In genomic region chr1:167430134-167430848, GRCh38 we compare ENCODE assay signal across 11 cellular contexts.
A peak's percentile ranks its signal among the peaks of the same experiment; 100 is the strongest.
DNase-seq lines count a peak whose midpoint lies in the region; ATAC-seq and TF ChIP-seq lines count a peak whose summit lies in the region.
"Had no signal": no experiment of that assay in that cellular context is flagged by ENCODE, and none has a peak within 500 bp of the region (broad histone marks: within the 10 kb centered on the region; RNA-seq: fewer than 3 reads in every experiment).

No MANE protein-coding gene starts in this region.

- peaks cover 53% of the 10 kb centered on the region for H3K36me3 Mint-ChIP-seq in activated CD4-positive, alpha-beta T cell treated with anti-CD3 and anti-CD28 coated beads, Interleukin-2, amount 10 ng/mL, durations not matched to agents 7 days and 5 days (ENCODE audit: low read depth)
- H3K36me3 Mint-ChIP-seq in activated CD8-positive, alpha-beta T cell treated with anti-CD3 and anti-CD28 coated beads, Interleukin-2, amount 10 ng/mL, durations not matched to agents 7 days and 5 days (ENCODE audit: low read depth) = peaks cover 60% of the 10 kb centered on the region
- H3K36me3 Mint-ChIP-seq in neural progenitor cell = peaks cover 3% of the 10 kb centered on the region

- no peaks in the 10 kb centered on the region for H3K9me3 Mint-ChIP-seq in activated CD4-positive, alpha-beta T cell treated with anti-CD3 and anti-CD28 coated beads, Interleukin-2, amount 10 ng/mL, durations not matched to agents 7 days and 5 days
- H3K9me3 Mint-ChIP-seq in activated CD8-positive, alpha-beta T cell treated with anti-CD3 and anti-CD28 coated beads, Interleukin-2, amount 10 ng/mL, durations not matched to agents 7 days and 5 days (ENCODE audit: insufficient read depth) = no peaks in the 10 kb centered on the region
- peaks cover 2% of the 10 kb centered on the region for H3K9me3 Mint-ChIP-seq in neural progenitor cell

- peaks cover 10% of the 10 kb centered on the region for H3F3A ChIP-seq in neural progenitor cell (ENCODE audit: low read depth)

- DNase-seq in activated CD4-positive, alpha-beta T cell treated with anti-CD3 and anti-CD28 coated beads, Interleukin-2, amount 10 ng/mL, durations not matched to agents 7 days and 5 days = no peak
- DNase-seq in activated CD4-positive, alpha-beta T cell treated with anti-CD3 and anti-CD28 coated beads for 48 hours = no peak
- peak; percentile 28 for DNase-seq in activated CD8-positive, alpha-beta T cell treated with anti-CD3 and anti-CD28 coated beads, Interleukin-2, amount 10 ng/mL, durations not matched to agents 7 days and 5 days
- no peak for DNase-seq in neural progenitor cell (ENCODE audit: low spot score)
- no peak for DNase-seq in ureter (ENCODE audit: low spot score)
- no peak for DNase-seq in activated effector memory CD4-positive, alpha-beta T cell treated with anti-CD3 and anti-CD28 coated beads, Interleukin-2, amount 50 U/mL, for 16 hours
- DNase-seq: anterior cingulate cortex, SW 1271 had no signal

- no peak overlapping the region for H3K4me3 ChIP-seq in neural progenitor cell
- H3K4me3 ChIP-seq: hepatocyte had no signal

- peak overlapping the region; percentile 77 for H3K27ac Mint-ChIP-seq in activated CD4-positive, alpha-beta T cell treated with anti-CD3 and anti-CD28 coated beads, Interleukin-2, amount 10 ng/mL, durations not matched to agents 7 days and 5 days
- H3K27ac Mint-ChIP-seq in activated CD8-positive, alpha-beta T cell treated with anti-CD3 and anti-CD28 coated beads, Interleukin-2, amount 10 ng/mL, durations not matched to agents 7 days and 5 days = peak overlapping the region; percentile 71
- H3K27ac Mint-ChIP-seq in neural progenitor cell = peak overlapping the region; percentile 18

- no peak for TF ChIP-seq CTCF in neural progenitor cell (IDR thresholded peaks at IDR 0.05)

- H3K9ac ChIP-seq in neural progenitor cell = no peak overlapping the region

- H3K4me2 ChIP-seq in neural progenitor cell = peak overlapping the region; percentile 16
- H3K4me2 ChIP-seq: hepatocyte had no signal

- H3K4me1 Mint-ChIP-seq in activated CD4-positive, alpha-beta T cell treated with anti-CD3 and anti-CD28 coated beads, Interleukin-2, amount 10 ng/mL, durations not matched to agents 7 days and 5 days = peaks cover 39% of the 10 kb centered on the region
- peaks cover 40% of the 10 kb centered on the region for H3K4me1 Mint-ChIP-seq in activated CD8-positive, alpha-beta T cell treated with anti-CD3 and anti-CD28 coated beads, Interleukin-2, amount 10 ng/mL, durations not matched to agents 7 days and 5 days (ENCODE audit: low read depth)
- peaks cover 55% of the 10 kb centered on the region for H3K4me1 Mint-ChIP-seq in neural progenitor cell

- H3K27me3 Mint-ChIP-seq in activated CD4-positive, alpha-beta T cell treated with anti-CD3 and anti-CD28 coated beads, Interleukin-2, amount 10 ng/mL, durations not matched to agents 7 days and 5 days = no peaks in the 10 kb centered on the region
- H3K27me3 Mint-ChIP-seq in activated CD8-positive, alpha-beta T cell treated with anti-CD3 and anti-CD28 coated beads, Interleukin-2, amount 10 ng/mL, durations not matched to agents 7 days and 5 days (ENCODE audit: low read depth) = no peaks in the 10 kb centered on the region
- peaks cover 4% of the 10 kb centered on the region for H3K27me3 Mint-ChIP-seq in neural progenitor cell (ENCODE audit: insufficient read depth, low read depth)

- CTCF ChIA-PET in activated CD4-positive, alpha-beta T cell treated with anti-CD3 and anti-CD28 coated beads, Interleukin-2, amount 10 ng/mL, durations not matched to agents 7 days and 5 days (lab: Charles Lee) = interaction anchor here (0.6 to 1.0 kb wide), 3 partner anchors 17 to 88 kb away, joined by 3 read pairs; partner anchors contain the start of gene CD247
- CTCF ChIA-PET in activated CD8-positive, alpha-beta T cell treated with anti-CD3 and anti-CD28 coated beads, Interleukin-2, amount 10 ng/mL, durations not matched to agents 7 days and 5 days (lab: Charles Lee) = interaction anchor here (0.9 to 2.0 kb wide), 4 partner anchors 9 to 171 kb away, joined by 3 to 5 read pairs (median 3); no protein-coding TSS in a partner anchor

- ATAC-seq in HG02852 (IDR thresholded peaks at IDR 0.05; ENCODE audit: unreplicated experiment) = peak; percentile 37
- no peak for ATAC-seq in activated CD8-positive, alpha-beta T cell treated with anti-CD3 and anti-CD28 coated beads, Interleukin-2, amount 10 ng/mL, durations not matched to agents 7 days and 5 days
- no peak for ATAC-seq in GM18519 (IDR thresholded peaks at IDR 0.05; ENCODE audit: low FRiP score, unreplicated experiment)

- no peak overlapping the region for H2AFZ ChIP-seq in neural progenitor cell (replicated peaks)
- H2AFZ ChIP-seq: hepatocyte had no signal

- H3K36me3 ChIP-seq in neural progenitor cell = no peaks in the 10 kb centered on the region

- POLR2A ChIA-PET in activated CD4-positive, alpha-beta T cell treated with anti-CD3 and anti-CD28 coated beads, Interleukin-2, amount 10 ng/mL, durations not matched to agents 7 days and 5 days (lab: Charles Lee) = no interaction called here
- POLR2A ChIA-PET in activated CD8-positive, alpha-beta T cell treated with anti-CD3 and anti-CD28 coated beads, Interleukin-2, amount 10 ng/mL, durations not matched to agents 7 days and 5 days (lab: Charles Lee) = no interaction called here

- H3K79me2 ChIP-seq in neural progenitor cell (ENCODE audit: low read depth) = no peaks in the 10 kb centered on the region
- H3K79me2 ChIP-seq: hepatocyte had no signal

- no peaks in the 10 kb centered on the region for H4K20me1 ChIP-seq in neural progenitor cell (ENCODE audit: low read depth)

- H3K4me1 ChIP-seq in neural progenitor cell = peaks cover 41% of the 10 kb centered on the region

- H3K27me3 ChIP-seq in neural progenitor cell = no peaks in the 10 kb centered on the region
- H3K27me3 ChIP-seq: hepatocyte had no signal

- H3K4me3 Mint-ChIP-seq in activated CD4-positive, alpha-beta T cell treated with anti-CD3 and anti-CD28 coated beads, Interleukin-2, amount 10 ng/mL, durations not matched to agents 7 days and 5 days = no peak overlapping the region
- H3K4me3 Mint-ChIP-seq in activated CD8-positive, alpha-beta T cell treated with anti-CD3 and anti-CD28 coated beads, Interleukin-2, amount 10 ng/mL, durations not matched to agents 7 days and 5 days = no peak overlapping the region
- no peak overlapping the region for H3K4me3 Mint-ChIP-seq in neural progenitor cell

- no peak overlapping the region for H3K27ac ChIP-seq in neural progenitor cell
- H3K27ac ChIP-seq: hepatocyte had no signal

- no peaks in the 10 kb centered on the region for H3K9me3 ChIP-seq in neural progenitor cell (ENCODE audit: low read depth)

Comparison
In these comparisons a context has a peak if more than half of its experiments do, and no peak if none do; other contexts are left out.
1. H3K27ac Mint-ChIP-seq: peak in every context shown above with its lines; median percentile 77 in activated CD4-positive, alpha-beta T cell treated with anti-CD3 and anti-CD28 coated beads, Interleukin-2, amount 10 ng/mL, durations not matched to agents 7 days and 5 days; 71 in activated CD8-positive, alpha-beta T cell treated with anti-CD3 and anti-CD28 coated beads, Interleukin-2, amount 10 ng/mL, durations not matched to agents 7 days and 5 days; 18 in neural progenitor cell.